In the genomic region with DNA sequence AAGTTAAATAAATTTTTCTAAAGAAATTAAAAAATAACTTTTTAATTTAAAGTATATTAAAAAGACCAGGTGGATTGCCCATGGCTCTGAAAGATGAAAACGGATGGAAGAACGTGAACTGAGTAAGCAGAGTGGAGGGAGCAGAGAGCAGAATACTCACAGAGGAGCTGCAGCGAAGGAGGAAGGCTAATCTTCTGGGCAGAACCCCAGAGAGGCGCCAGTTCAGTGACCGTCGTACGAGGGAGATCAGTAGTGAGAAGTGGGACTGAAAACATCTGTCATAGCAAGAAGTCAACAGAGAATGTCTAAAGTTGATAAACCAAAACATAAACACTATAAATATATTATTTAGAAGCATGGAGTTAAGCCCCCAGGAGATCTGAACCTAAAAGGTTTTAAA, we compare ENCODE assay signal across 16 cellular contexts. TPM values are rescaled to one million over a fixed set of nuclear protein-coding genes. Genes with fewer than 3 reads are reported as not detected.
DNase-seq lines count a peak whose midpoint lies in the region; ATAC-seq and TF ChIP-seq lines count a peak whose summit lies in the region.
"Had no signal": no experiment of that assay in that cellular context is flagged by ENCODE, and none has a peak within 500 bp of the region (broad histone marks: within the 10 kb centered on the region; RNA-seq: fewer than 3 reads in every experiment).

No MANE protein-coding gene starts in this region.

- no peak overlapping the region for H3K4me3 Mint-ChIP-seq in activated T-helper 2 cell treated with anti-CD3 and anti-CD28 coated beads, Interferon-gamma antibody, Interleukin-2, Interleukin-4, amounts not matched to agents 10 μg/mL and 5 μg/mL and 100 μg/mL, durations not matched to agents 14 hours and 24 hours and 36 hours (ENCODE audit: low read depth)
- no peak overlapping the region for H3K4me3 Mint-ChIP-seq in osteocyte (ENCODE audit: unreplicated experiment)
- H3K4me3 Mint-ChIP-seq: activated CD4-positive, alpha-beta T cell treated with anti-CD3 and anti-CD28 coated beads, Interleukin-2, amount 10 ng/mL, durations not matched to agents 24 days and 14 days; T-cell had no signal

- peak overlapping the region; percentile 47 for H3K27ac Mint-ChIP-seq in activated T-helper 2 cell treated with anti-CD3 and anti-CD28 coated beads, Interferon-gamma antibody, Interleukin-2, Interleukin-4, amounts not matched to agents 10 μg/mL and 5 μg/mL and 100 μg/mL, durations not matched to agents 14 hours and 24 hours and 36 hours
- peak overlapping the region; percentile 69 for H3K27ac Mint-ChIP-seq in osteocyte (ENCODE audit: unreplicated experiment)
- H3K27ac Mint-ChIP-seq: activated CD4-positive, alpha-beta T cell treated with anti-CD3 and anti-CD28 coated beads, Interleukin-2, amount 10 ng/mL, durations not matched to agents 24 days and 14 days; T-cell had no signal

- H3K36me3 Mint-ChIP-seq in activated T-helper 2 cell treated with anti-CD3 and anti-CD28 coated beads, Interferon-gamma antibody, Interleukin-2, Interleukin-4, amounts not matched to agents 10 μg/mL and 5 μg/mL and 100 μg/mL, durations not matched to agents 14 hours and 24 hours and 36 hours (ENCODE audit: low read depth) = peaks cover 23% of the 10 kb centered on the region
- H3K36me3 Mint-ChIP-seq in osteocyte (ENCODE audit: unreplicated experiment) = peaks cover 2% of the 10 kb centered on the region

- CTCF ChIA-PET in GM10248 (lab: Yijun Ruan, JAX) = interaction anchor here (0.7 to 2.4 kb wide), 6 partner anchors 11 to 132 kb away, joined by 3 to 13 read pairs (median 4); no protein-coding TSS in a partner anchor

- POLR2A ChIA-PET in GM10248 (lab: Yijun Ruan, JAX) = no interaction called here

- DNase-seq in GM10248 (ENCODE audit: extremely low spot score) (peak; percentile 48), osteocyte (ENCODE audit: extremely low spot score, unreplicated experiment) (no peak), HCEC 1CT (no peak), left lung (no peak), SK-N-DZ (ENCODE audit: low spot score) (no peak)
- no peak for DNase-seq in activated T-helper 2 cell treated with anti-CD3 and anti-CD28 coated beads, Interferon-gamma antibody, Interleukin-2, Interleukin-4, amounts not matched to agents 10 μg/mL and 5 μg/mL and 100 μg/mL, durations not matched to agents 14 hours and 24 hours and 36 hours (ENCODE audit: low spot score)
- DNase-seq: activated CD4-positive, alpha-beta T cell treated with anti-CD3 and anti-CD28 coated beads, Interleukin-2, amount 10 ng/mL, durations not matched to agents 24 days and 14 days; activated T-cell treated with anti-CD3 and anti-CD28 coated beads, Interleukin-2, amount 50 U/mL, for 48 hours; C1 segment of cervical spinal cord; NCI-H1092; NCI-H446; stimulated activated CD4-positive, alpha-beta T cell treated with anti-CD3 and anti-CD28 coated beads, Interleukin-4, amount 100 ng/mL, for 4 hours; stimulated activated naive CD4-positive, alpha-beta T cell treated with Interleukin-2 at 50 U/mL for 16 hours; T-cell had no signal

- peaks cover under 1% of the 10 kb centered on the region for H3K9me3 Mint-ChIP-seq in activated T-helper 2 cell treated with anti-CD3 and anti-CD28 coated beads, Interferon-gamma antibody, Interleukin-2, Interleukin-4, amounts not matched to agents 10 μg/mL and 5 μg/mL and 100 μg/mL, durations not matched to agents 14 hours and 24 hours and 36 hours
- no peaks in the 10 kb centered on the region for H3K9me3 Mint-ChIP-seq in osteocyte (ENCODE audit: unreplicated experiment)
- H3K9me3 Mint-ChIP-seq: activated CD4-positive, alpha-beta T cell treated with anti-CD3 and anti-CD28 coated beads, Interleukin-2, amount 10 ng/mL, durations not matched to agents 24 days and 14 days had no signal

- intact Hi-C loops in activated T-helper 2 cell treated with anti-CD3 and anti-CD28 coated beads, Interferon-gamma antibody, Interleukin-2, Interleukin-4, amounts not matched to agents 10 μg/mL and 5 μg/mL and 100 μg/mL, durations not matched to agents 14 hours and 24 hours and 36 hours (cut with micrococcal nuclease) = no loop called here
- intact Hi-C loops in left lung (cut with DNase I) = no loop called here

- TF ChIP-seq CTCF in GM10248 (IDR thresholded peaks at IDR 0.05; ENCODE audit: control extremely low read depth, extremely low read depth, low read depth, missing control alignments) = no peak
- no peak for TF ChIP-seq CTCF in osteocyte (IDR thresholded peaks at IDR 0.05)
- no peak for TF ChIP-seq CTCF in left lung (IDR thresholded peaks at IDR 0.05)

- H3K4me1 ChIP-seq in left lung = peaks cover 5 to 17% of the 10 kb centered on the region in 2 donors

- no peak overlapping the region for H3K27ac ChIP-seq in left lung

- no peaks in the 10 kb centered on the region for H3K9me3 ChIP-seq in left lung

- H3K4me3 ChIP-seq in left lung = no peak overlapping the region

- ATAC-seq in GM21529 (IDR thresholded peaks at IDR 0.05; ENCODE audit: unreplicated experiment) (peak; percentile 55), HG02970 (IDR thresholded peaks at IDR 0.05; ENCODE audit: low FRiP score, unreplicated experiment) (no peak), left lung (no peak)
- ATAC-seq: T-cell had no signal

- peaks cover 35% of the 10 kb centered on the region for H3K4me1 Mint-ChIP-seq in activated T-helper 2 cell treated with anti-CD3 and anti-CD28 coated beads, Interferon-gamma antibody, Interleukin-2, Interleukin-4, amounts not matched to agents 10 μg/mL and 5 μg/mL and 100 μg/mL, durations not matched to agents 14 hours and 24 hours and 36 hours (ENCODE audit: low read depth)
- H3K4me1 Mint-ChIP-seq in osteocyte (ENCODE audit: unreplicated experiment) = peaks cover 45% of the 10 kb centered on the region

- no peaks in the 10 kb centered on the region for H3K27me3 ChIP-seq in left lung

- no peaks in the 10 kb centered on the region for H3K27me3 Mint-ChIP-seq in activated T-helper 2 cell treated with anti-CD3 and anti-CD28 coated beads, Interferon-gamma antibody, Interleukin-2, Interleukin-4, amounts not matched to agents 10 μg/mL and 5 μg/mL and 100 μg/mL, durations not matched to agents 14 hours and 24 hours and 36 hours (ENCODE audit: low read depth)
- no peaks in the 10 kb centered on the region for H3K27me3 Mint-ChIP-seq in osteocyte (ENCODE audit: unreplicated experiment)
- H3K27me3 Mint-ChIP-seq: activated CD4-positive, alpha-beta T cell treated with anti-CD3 and anti-CD28 coated beads, Interleukin-2, amount 10 ng/mL, durations not matched to agents 24 days and 14 days; T-cell had no signal

- H3K36me3 ChIP-seq in left lung = no peaks in the 10 kb centered on the region

RNA-seq across cellular contexts. Expression of gene UBE2G1, which starts 34.9 kb away (rescaled TPM):
- total RNA-seq in activated T-helper 2 cell treated with anti-CD3 and anti-CD28 coated beads, Interferon-gamma antibody, Interleukin-2, Interleukin-4, amounts not matched to agents 10 μg/mL and 5 μg/mL and 100 μg/mL, durations not matched to agents 14 hours and 24 hours and 36 hours = 74.1 and 74.5 TPM in 2 replicates
- total RNA-seq in osteocyte = 61.4 and 65.1 TPM in 2 replicates
- total RNA-seq in left lung = 10 to 100 TPM; 47.8 to 56.9 TPM
- 89.3 and 113 TPM in 2 replicates for polyA plus RNA-seq in SK-N-DZ (2014; cell fraction: cytosol; rRNA removed)
- polyA plus RNA-seq in SK-N-DZ (2014; cell fraction: nucleus; rRNA removed) = 42.8 and 63.0 TPM in 2 replicates
